In genomic region chr9:114775981-114776380, GRCh38 we compare ENCODE assay signal across 29 cellular contexts. TPM values are rescaled to one million over a fixed set of nuclear protein-coding genes. Genes with fewer than 3 reads are reported as not detected.
A peak's percentile ranks its signal among the peaks of the same experiment; 100 is the strongest.
DNase-seq lines count a peak whose midpoint lies in the region; FAIRE-seq lines count a peak whose summit lies in the region.
"Had no signal": no experiment of that assay in that cellular context is flagged by ENCODE, and none has a peak within 500 bp of the region (broad histone marks: within the 10 kb centered on the region; RNA-seq: fewer than 3 reads in every experiment).

No MANE protein-coding gene starts in this region.

- H3K9me3 ChIP-seq in Karpas-422 (ENCODE audit: low read length), result no peaks in the 10 kb centered on the region
- H3K9me3 ChIP-seq: HAP-1, SJSA1 had no signal

- no peaks in the 10 kb centered on the region for H3K27me3 ChIP-seq in Karpas-422 (ENCODE audit: low read length)

- H3K27me3 Mint-ChIP-seq in activated naive CD8-positive, alpha-beta T cell treated with anti-CD3 and anti-CD28 coated beads for 36 hours, result peaks cover 8% of the 10 kb centered on the region

- peaks cover 2% of the 10 kb centered on the region for H3K9me3 Mint-ChIP-seq in activated naive CD8-positive, alpha-beta T cell treated with anti-CD3 and anti-CD28 coated beads for 36 hours
- H3K9me3 Mint-ChIP-seq: HFFc6 had no signal

- no peak for FAIRE-seq in urothelium cell line (lab: Jason Lieb, UNC)
- FAIRE-seq: GM12878 had no signal

- H3K4me2 ChIP-seq in Karpas-422 (ENCODE audit: low read depth, low read length, poor library complexity, severe bottlenecking), result peak overlapping the region; percentile 64
- H3K4me2 ChIP-seq: PC-9 had no signal

- H3K9ac ChIP-seq in Karpas-422 (ENCODE audit: low read length), result no peak overlapping the region

- no peaks in the 10 kb centered on the region for H3K36me3 ChIP-seq in Karpas-422 (ENCODE audit: insufficient read depth, low read length)
- H3K36me3 ChIP-seq: HAP-1, SJSA1 had no signal

- H3K27ac Mint-ChIP-seq in activated naive CD8-positive, alpha-beta T cell treated with anti-CD3 and anti-CD28 coated beads for 36 hours, result peak overlapping the region; percentile 27
- H3K27ac Mint-ChIP-seq: HFFc6 had no signal

- peaks cover 3% of the 10 kb centered on the region for H3K36me3 Mint-ChIP-seq in activated naive CD8-positive, alpha-beta T cell treated with anti-CD3 and anti-CD28 coated beads for 36 hours
- H3K36me3 Mint-ChIP-seq: CD4-positive, alpha-beta memory T cell had no signal

- no peak for DNase-seq in Karpas-422
- no peak for DNase-seq in activated naive CD8-positive, alpha-beta T cell treated with anti-CD3 and anti-CD28 coated beads for 36 hours
- DNase-seq in islet precursor cell, result peak; percentile 17
- DNase-seq in renal cortical epithelial cell (ENCODE audit: low read depth), result peak; percentile 36
- no peak for DNase-seq in urothelium cell line (ENCODE audit: low spot score)
- DNase-seq in NCI-H2171 treated with DMSO at 0.1 percent for 48 hours (lab: John Stamatoyannopoulos, UW), result no peak
- DNase-seq in NOMO-1 treated with DMSO at 0.1 percent for 48 hours (lab: John Stamatoyannopoulos, UW; ENCODE audit: unreplicated experiment), result no peak
- DNase-seq: C1 segment of cervical spinal cord; CD4-positive, alpha-beta memory T cell; COR-L47; EL; GDM1; GOT3; HFFc6; MV-4-11; NCI-H1105 treated with DMSO at 0.1 percent for 48 hours; NCI-H146; NCI-H1930; NCI-H446 treated with DMSO at 0.1 percent for 48 hours; NCI-H526; NCI-H82; NK-92 treated with Interleukin-12 subunit alpha and Interleukin-12 subunit beta, amount 100 ng/mL, for 24 hours; Right ventricle myocardium superior; RPMI8226 had no signal

- H3K79me2 ChIP-seq in Karpas-422 (ENCODE audit: low read length), result no peaks in the 10 kb centered on the region

- H3K4me1 Mint-ChIP-seq in activated naive CD8-positive, alpha-beta T cell treated with anti-CD3 and anti-CD28 coated beads for 36 hours, result peaks cover 21% of the 10 kb centered on the region

- H3K27ac ChIP-seq in Karpas-422 (ENCODE audit: low read length), result peak overlapping the region; percentile 91; the same call in 1 of the 2 replicates
- H3K27ac ChIP-seq: PC-9, SJSA1 had no signal

- no peaks in the 10 kb centered on the region for H4K20me1 ChIP-seq in Karpas-422 (ENCODE audit: insufficient read depth, low read depth, low read length)

- peaks cover 41% of the 10 kb centered on the region for H3K4me1 ChIP-seq in Karpas-422 (ENCODE audit: low read length)
- H3K4me1 ChIP-seq: HAP-1, SJSA1 had no signal

- H3K4me3 ChIP-seq in Karpas-422 (ENCODE audit: low read length), result no peak overlapping the region
- H3K4me3 ChIP-seq: GM12878, HAP-1, PC-9, SJSA1 had no signal

- no peak overlapping the region for H2AFZ ChIP-seq in Karpas-422 (ENCODE audit: low read length)
- H2AFZ ChIP-seq: PC-9 had no signal

- no peaks in the 10 kb centered on the region for H3K9me2 ChIP-seq in Karpas-422 (replicated peaks; ENCODE audit: insufficient read depth, low read length)

- H3K4me3 Mint-ChIP-seq in activated naive CD8-positive, alpha-beta T cell treated with anti-CD3 and anti-CD28 coated beads for 36 hours, result no peak overlapping the region
- H3K4me3 Mint-ChIP-seq: HFFc6 had no signal

RNA-seq across cellular contexts. Expression of gene TNFSF15, which starts 29.9 kb away (rescaled TPM):
- 20.6 and 32.5 TPM in 2 replicates for total RNA-seq in Karpas-422 (2014; rRNA removed; shearing (Covaris generic); ENCODE audit: low replicate concordance)
- total RNA-seq in activated naive CD8-positive, alpha-beta T cell treated with anti-CD3 and anti-CD28 coated beads for 36 hours, result 1 to 10 TPM; 2.3 to 2.4 TPM
- total RNA-seq in renal cortical epithelial cell, result 1.3 and 7.3 TPM in 2 replicates
- total RNA-seq: A673, GM12878, Right ventricle myocardium superior, SJSA1 had no signal

Comparison
In these comparisons a context has a peak if more than half of its experiments do, and no peak if none do; other contexts are left out.
1. DNase-seq: peak in islet precursor cell (single experiment) and renal cortical epithelial cell (single experiment); none in Karpas-422 (single experiment), activated naive CD8-positive, alpha-beta T cell treated with anti-CD3 and anti-CD28 coated beads for 36 hours (single experiment), urothelium cell line (single experiment), NCI-H2171 treated with DMSO at 0.1 percent for 48 hours (single experiment) and NOMO-1 treated with DMSO at 0.1 percent for 48 hours (single experiment).